In the genomic region with DNA sequence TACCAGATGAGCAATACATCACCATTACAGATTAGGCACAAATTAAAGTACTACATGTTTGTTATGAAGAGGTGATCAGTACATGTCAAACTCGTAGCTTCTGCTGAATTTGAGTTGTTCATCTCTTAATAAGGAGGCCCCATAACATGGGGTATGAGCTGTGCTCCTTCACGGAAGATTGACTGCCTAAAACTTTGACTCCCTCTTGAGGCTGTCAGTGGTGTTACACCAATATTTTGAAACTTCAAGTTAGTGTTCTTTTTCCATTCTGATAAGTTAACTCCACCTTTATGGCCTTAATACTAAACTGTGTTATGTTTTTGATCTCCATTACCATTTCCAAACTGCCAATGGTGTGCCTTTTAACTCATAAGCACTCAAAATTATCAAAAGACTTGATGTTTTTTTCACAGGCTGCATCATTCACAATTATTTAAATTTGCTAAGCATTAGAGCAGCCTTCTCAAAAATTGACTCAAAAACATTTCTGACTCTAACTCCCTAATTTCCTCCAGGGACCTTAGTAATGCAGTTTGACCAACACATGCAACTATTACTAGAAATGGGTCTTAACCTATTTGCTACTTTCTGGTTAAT, we compare ENCODE assay signal across 8 cellular contexts.
DNase-seq lines count a peak whose midpoint lies in the region; ATAC-seq and TF ChIP-seq lines count a peak whose summit lies in the region.

No MANE protein-coding gene starts in this region.

- H3K4me1 ChIP-seq in cardiac muscle cell (ENCODE audit: low read depth) (no peaks in the 10 kb centered on the region), right cardiac atrium (ENCODE audit: control insufficient read depth, insufficient read depth, low read length) (no peaks in the 10 kb centered on the region)

- H3K4me3 ChIP-seq in cardiac muscle cell (no peak overlapping the region), right cardiac atrium (ENCODE audit: low read length) (no peak overlapping the region)

- DNase-seq in cardiac muscle cell (ENCODE audit: low read depth in 1 of 2, low spot score in 1 of 2), result peak; percentile 55 to 79
- no peak for DNase-seq in right cardiac atrium
- peak; percentile 6 for DNase-seq in NCI-H146 treated with DMSO at 0.1 percent for 48 hours (lab: John Stamatoyannopoulos, UW; ENCODE audit: unreplicated experiment)
- peak; percentile 29 for DNase-seq in dedifferentiated amniotic fluid mesenchymal stem cell (ENCODE audit: extremely low spot score)
- peak; percentile 12 for DNase-seq in nephron progenitor cell
- DNase-seq in Calu3, result no peak
- DNase-seq in activated CD4-positive, alpha-beta T cell treated with anti-CD3 and anti-CD28 coated beads for 36 hours, result no peak

- H3K27ac ChIP-seq in cardiac muscle cell, result no peak overlapping the region
- H3K27ac ChIP-seq in right cardiac atrium (ENCODE audit: low read length), result no peak overlapping the region

- H3K27ac Mint-ChIP-seq in nephron progenitor cell (no peak overlapping the region), Calu3 (ENCODE audit: unreplicated experiment) (no peak overlapping the region)
- no peak overlapping the region for H3K27ac Mint-ChIP-seq in activated CD4-positive, alpha-beta T cell treated with anti-CD3 and anti-CD28 coated beads for 36 hours

- H3K9me3 Mint-ChIP-seq in nephron progenitor cell (no peaks in the 10 kb centered on the region), Calu3 (ENCODE audit: low read depth, unreplicated experiment) (no peaks in the 10 kb centered on the region)
- H3K9me3 Mint-ChIP-seq in activated CD4-positive, alpha-beta T cell treated with anti-CD3 and anti-CD28 coated beads for 36 hours (ENCODE audit: low read depth), result no peaks in the 10 kb centered on the region

- TF ChIP-seq CTCF in cardiac muscle cell (IDR thresholded peaks at IDR 0.05; ENCODE audit: low read depth, low read length), result peak; percentile 83
- TF ChIP-seq CTCF in nephron progenitor cell (IDR thresholded peaks at IDR 0.05), result peak; percentile 63
- TF ChIP-seq CTCF in Calu3 (IDR thresholded peaks at IDR 0.05; ENCODE audit: unreplicated experiment), result no peak

- ATAC-seq in right cardiac atrium, result no peak
- peak; percentile 91 for ATAC-seq in HG02759 (IDR thresholded peaks at IDR 0.05; ENCODE audit: unreplicated experiment)
- no peak for ATAC-seq in activated CD4-positive, alpha-beta T cell treated with anti-CD3 and anti-CD28 coated beads for 36 hours

- intact Hi-C loops in right cardiac atrium (cut with DNase I) (no loop called here), Calu3 (cut with micrococcal nuclease; ENCODE audit: unreplicated experiment) (no loop called here)
- intact Hi-C loops in activated CD4-positive, alpha-beta T cell treated with anti-CD3 and anti-CD28 coated beads for 36 hours (cut with DNase I, micrococcal nuclease), result no loop called here

- H3K36me3 ChIP-seq in cardiac muscle cell, result no peaks in the 10 kb centered on the region

- H3K4me1 Mint-ChIP-seq in nephron progenitor cell (no peaks in the 10 kb centered on the region), Calu3 (ENCODE audit: low read depth, unreplicated experiment) (no peaks in the 10 kb centered on the region)
- H3K4me1 Mint-ChIP-seq in activated CD4-positive, alpha-beta T cell treated with anti-CD3 and anti-CD28 coated beads for 36 hours, result no peaks in the 10 kb centered on the region

- no peaks in the 10 kb centered on the region for H3K27me3 Mint-ChIP-seq in nephron progenitor cell (ENCODE audit: low read depth, poor library complexity)
- H3K27me3 Mint-ChIP-seq in Calu3 (ENCODE audit: unreplicated experiment), result no peaks in the 10 kb centered on the region
- H3K27me3 Mint-ChIP-seq in activated CD4-positive, alpha-beta T cell treated with anti-CD3 and anti-CD28 coated beads for 36 hours, result no peaks in the 10 kb centered on the region

- no peaks in the 10 kb centered on the region for H3K36me3 Mint-ChIP-seq in nephron progenitor cell (ENCODE audit: low read depth)
- no peaks in the 10 kb centered on the region for H3K36me3 Mint-ChIP-seq in Calu3 (ENCODE audit: insufficient read depth, unreplicated experiment)
- no peaks in the 10 kb centered on the region for H3K36me3 Mint-ChIP-seq in activated CD4-positive, alpha-beta T cell treated with anti-CD3 and anti-CD28 coated beads for 36 hours (ENCODE audit: low read depth)

- no peak overlapping the region for H3K4me3 Mint-ChIP-seq in nephron progenitor cell
- no peak overlapping the region for H3K4me3 Mint-ChIP-seq in Calu3 (ENCODE audit: low read depth, unreplicated experiment)
- no peak overlapping the region for H3K4me3 Mint-ChIP-seq in activated CD4-positive, alpha-beta T cell treated with anti-CD3 and anti-CD28 coated beads for 36 hours

- 21% methylated on average over 2 of the region's 2 CpGs for WGBS in right cardiac atrium

- H3K27me3 ChIP-seq in cardiac muscle cell (no peaks in the 10 kb centered on the region), right cardiac atrium (ENCODE audit: control insufficient read depth, insufficient read depth) (no peaks in the 10 kb centered on the region)

- CTCF ChIA-PET in Calu3 (lab: Charles Lee), result no interaction called here
- CTCF ChIA-PET in activated CD4-positive, alpha-beta T cell treated with anti-CD3 and anti-CD28 coated beads for 36 hours (lab: Charles Lee), result interaction anchor here (0.6 kb wide), 1 partner anchor 38 kb away, joined by 3 read pairs; no protein-coding TSS in a partner anchor

- H3K9me3 ChIP-seq in cardiac muscle cell (ENCODE audit: low read depth), result no peaks in the 10 kb centered on the region
- H3K9me3 ChIP-seq in right cardiac atrium (ENCODE audit: control insufficient read depth, low read length), result no peaks in the 10 kb centered on the region

- POLR2A ChIA-PET in activated CD4-positive, alpha-beta T cell treated with anti-CD3 and anti-CD28 coated beads for 36 hours (lab: Charles Lee), result no interaction called here

- BruUV-seq in Calu3 (replicated peaks; lab: Mats Ljungman, UMichigan), result no TSS peak

Comparison
In these comparisons a context has a peak if more than half of its experiments do, and no peak if none do; other contexts are left out.
1. DNase-seq: peak in cardiac muscle cell (2 of 2), NCI-H146 treated with DMSO at 0.1 percent for 48 hours (single experiment), dedifferentiated amniotic fluid mesenchymal stem cell (single experiment) and nephron progenitor cell (single experiment); none in right cardiac atrium (0 of 3), Calu3 (single experiment) and activated CD4-positive, alpha-beta T cell treated with anti-CD3 and anti-CD28 coated beads for 36 hours (single experiment).